Comparison of ENCODE assay signal across 19 cellular contexts in the genomic region with DNA sequence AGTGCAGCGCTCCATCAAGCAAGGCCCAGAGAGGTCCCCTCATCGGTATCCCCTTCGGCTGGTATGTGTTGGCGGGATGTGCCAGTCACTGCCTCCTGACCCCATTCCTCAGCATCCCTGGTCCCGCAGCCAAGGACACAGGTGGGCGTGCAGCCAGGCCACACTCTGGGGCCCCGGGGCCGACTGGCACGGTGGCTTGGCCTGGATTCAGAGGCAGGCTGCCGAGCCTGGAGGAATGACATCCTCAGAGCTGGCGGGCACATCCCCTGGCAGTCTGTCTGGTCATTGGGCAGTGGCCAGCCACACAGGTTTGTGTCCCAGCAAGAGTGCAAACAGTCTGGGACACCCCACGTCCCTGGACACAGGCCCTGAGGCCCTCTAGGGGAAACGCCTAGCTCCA.
DNase-seq lines count a peak whose midpoint lies in the region; ATAC-seq and TF ChIP-seq lines count a peak whose summit lies in the region.
"Had no signal": no experiment of that assay in that cellular context is flagged by ENCODE, and none has a peak within 500 bp of the region (broad histone marks: within the 10 kb centered on the region; RNA-seq: fewer than 3 reads in every experiment).

No MANE protein-coding gene starts in this region.

- DNase-seq in astrocyte of the hippocampus (ENCODE audit: low read depth, low spot score) = peak; percentile 14
- DNase-seq in left ventricle myocardium inferior = peak; percentile 89
- peak; percentile 30 for DNase-seq in occipital lobe (lab: John Stamatoyannopoulos, UW)
- DNase-seq in NCI-H1092 (lab: John Stamatoyannopoulos, UW) = no peak
- DNase-seq: activated naive CD8-positive, alpha-beta T cell treated with anti-CD3 and anti-CD28 coated beads, Interleukin-2, amount 10 ng/mL, durations not matched to agents 7 days and 5 days; effector CD4-positive, alpha-beta T cell; GOT3; IMR-90; natural killer cell; NCI-H187 treated with DMSO at 0.1 percent for 48 hours; stomach; T-helper 17 cell had no signal

- peaks cover 24% of the 10 kb centered on the region for H3K4me1 Mint-ChIP-seq in stimulated activated memory B cell treated with anti-CD40 and anti-IgM and Interleukin-4, amounts not matched to agents 10 μg/mL and 1 μg/mL and 100 μg/mL, for 72 hours
- H3K4me1 Mint-ChIP-seq: activated T-helper 17 cell treated with anti-CD3 and anti-CD28 coated beads, Interleukin-2, amount 50 U/mL, for 72 hours; natural killer cell had no signal

- intact Hi-C loops in left ventricle myocardium inferior (cut with micrococcal nuclease) = no loop called here

- H3K36me3 ChIP-seq in left ventricle myocardium inferior = no peaks in the 10 kb centered on the region
- H3K36me3 ChIP-seq: esophagus muscularis mucosa, stomach had no signal

- ATAC-seq in HG03039 (IDR thresholded peaks at IDR 0.05; ENCODE audit: unreplicated experiment) = no peak
- no peak for ATAC-seq in stimulated activated memory B cell treated with anti-CD40 and anti-IgM and Interleukin-4, amounts not matched to agents 10 μg/mL and 1 μg/mL and 100 μg/mL, for 72 hours
- no peak for ATAC-seq in GM19395 (IDR thresholded peaks at IDR 0.05; ENCODE audit: unreplicated experiment)
- ATAC-seq: activated CD4-positive, CD25-positive, alpha-beta regulatory T cell treated with anti-CD3 and anti-CD28 coated beads, Interleukin-2, amount 50 U/mL, for 24 hours; activated T-helper 17 cell treated with anti-CD3 and anti-CD28 coated beads, Interleukin-2, amount 50 U/mL, for 72 hours; natural killer cell; T-helper 17 cell had no signal

- peaks cover 14% of the 10 kb centered on the region for H3K4me1 ChIP-seq in left ventricle myocardium inferior
- H3K4me1 ChIP-seq: stomach had no signal

- H3K27me3 ChIP-seq in left ventricle myocardium inferior (ENCODE audit: low read depth) = peaks cover 13% of the 10 kb centered on the region
- H3K27me3 ChIP-seq: esophagus muscularis mucosa had no signal

- TF ChIP-seq CTCF in C4-2B (conservative IDR thresholded peaks at IDR 0.05) (no peak), left ventricle myocardium inferior (IDR thresholded peaks at IDR 0.05; ENCODE audit: borderline replicate concordance) (peak; percentile 28)

- no peak overlapping the region for H3K27ac Mint-ChIP-seq in stimulated activated memory B cell treated with anti-CD40 and anti-IgM and Interleukin-4, amounts not matched to agents 10 μg/mL and 1 μg/mL and 100 μg/mL, for 72 hours
- H3K27ac Mint-ChIP-seq: activated naive CD8-positive, alpha-beta T cell treated with anti-CD3 and anti-CD28 coated beads, Interleukin-2, amount 10 ng/mL, durations not matched to agents 7 days and 5 days; activated T-helper 17 cell treated with anti-CD3 and anti-CD28 coated beads, Interleukin-2, amount 50 U/mL, for 72 hours; natural killer cell; T-helper 17 cell had no signal

- H3K27ac ChIP-seq in C4-2B = peak overlapping the region; percentile 11; the same call in 1 of the 2 replicates
- no peak overlapping the region for H3K27ac ChIP-seq in left ventricle myocardium inferior (replicated peaks)
- H3K27ac ChIP-seq: esophagus muscularis mucosa, stomach had no signal

- H3K36me3 Mint-ChIP-seq in stimulated activated memory B cell treated with anti-CD40 and anti-IgM and Interleukin-4, amounts not matched to agents 10 μg/mL and 1 μg/mL and 100 μg/mL, for 72 hours = no peaks in the 10 kb centered on the region
- H3K36me3 Mint-ChIP-seq: activated naive CD8-positive, alpha-beta T cell treated with anti-CD3 and anti-CD28 coated beads, Interleukin-2, amount 10 ng/mL, durations not matched to agents 7 days and 5 days; natural killer cell had no signal

- H3K4me3 ChIP-seq in left ventricle myocardium inferior = no peak overlapping the region
- H3K4me3 ChIP-seq: esophagus muscularis mucosa, stomach had no signal

- H3K9me3 Mint-ChIP-seq in stimulated activated memory B cell treated with anti-CD40 and anti-IgM and Interleukin-4, amounts not matched to agents 10 μg/mL and 1 μg/mL and 100 μg/mL, for 72 hours = peaks cover 3% of the 10 kb centered on the region
- H3K9me3 Mint-ChIP-seq: activated naive CD8-positive, alpha-beta T cell treated with anti-CD3 and anti-CD28 coated beads, Interleukin-2, amount 10 ng/mL, durations not matched to agents 7 days and 5 days; activated T-helper 17 cell treated with anti-CD3 and anti-CD28 coated beads, Interleukin-2, amount 50 U/mL, for 72 hours; natural killer cell had no signal

- no peaks in the 10 kb centered on the region for H3K9me3 ChIP-seq in left ventricle myocardium inferior (replicated peaks)
- H3K9me3 ChIP-seq: esophagus muscularis mucosa, stomach had no signal

- no peak overlapping the region for H3K4me3 Mint-ChIP-seq in stimulated activated memory B cell treated with anti-CD40 and anti-IgM and Interleukin-4, amounts not matched to agents 10 μg/mL and 1 μg/mL and 100 μg/mL, for 72 hours
- H3K4me3 Mint-ChIP-seq: activated naive CD8-positive, alpha-beta T cell treated with anti-CD3 and anti-CD28 coated beads, Interleukin-2, amount 10 ng/mL, durations not matched to agents 7 days and 5 days; activated T-helper 17 cell treated with anti-CD3 and anti-CD28 coated beads, Interleukin-2, amount 50 U/mL, for 72 hours; natural killer cell; T-helper 17 cell had no signal

- H3K27me3 Mint-ChIP-seq in stimulated activated memory B cell treated with anti-CD40 and anti-IgM and Interleukin-4, amounts not matched to agents 10 μg/mL and 1 μg/mL and 100 μg/mL, for 72 hours = no peaks in the 10 kb centered on the region
- H3K27me3 Mint-ChIP-seq: activated naive CD8-positive, alpha-beta T cell treated with anti-CD3 and anti-CD28 coated beads, Interleukin-2, amount 10 ng/mL, durations not matched to agents 7 days and 5 days; activated T-helper 17 cell treated with anti-CD3 and anti-CD28 coated beads, Interleukin-2, amount 50 U/mL, for 72 hours; T-helper 17 cell had no signal
